In the genomic region with DNA sequence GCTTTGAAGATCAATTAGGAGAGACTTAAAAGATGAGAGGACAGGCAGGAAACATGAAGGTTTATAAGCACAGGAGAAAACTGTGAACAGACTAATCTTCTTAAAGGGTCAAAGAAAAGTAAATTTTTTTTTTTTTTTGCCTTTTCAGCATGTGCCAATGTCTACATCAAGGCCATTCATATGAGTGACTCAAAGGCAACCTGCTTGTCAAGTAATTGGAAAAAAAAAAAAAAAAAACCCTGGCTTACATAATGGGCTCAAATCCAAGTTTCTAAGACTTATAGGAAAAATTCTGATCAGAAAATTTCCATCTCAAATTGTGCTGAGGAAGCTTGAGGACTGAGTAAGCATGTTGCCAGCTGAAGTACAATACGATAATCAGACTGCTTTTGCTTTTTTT, we compare ENCODE assay signal across 27 cellular contexts. TPM values are rescaled to one million over a fixed set of nuclear protein-coding genes. Genes with fewer than 3 reads are reported as not detected.
"Had no signal": no experiment of that assay in that cellular context is flagged by ENCODE, and none has a peak within 500 bp of the region (broad histone marks: within the 10 kb centered on the region; RNA-seq: fewer than 3 reads in every experiment).

No MANE protein-coding gene starts in this region.

- H3K4me1 Mint-ChIP-seq: memory B cell; stimulated activated memory B cell treated with anti-CD40 and anti-IgM and Interleukin-4, amounts not matched to agents 10 μg/mL and 1 μg/mL and 100 μg/mL, for 72 hours had no signal

- H3K4me2 ChIP-seq: hepatocyte, smooth muscle cell had no signal

- H3K9me3 Mint-ChIP-seq: effector memory CD8-positive, alpha-beta T cell; memory B cell; natural killer cell; type B pancreatic cell had no signal

- ATAC-seq: effector memory CD8-positive, alpha-beta T cell; gastroesophageal sphincter; heart left ventricle; left lobe of liver; natural killer cell; psoas muscle; sciatic nerve; stimulated activated memory B cell treated with anti-CD40 and anti-IgM and Interleukin-4, amounts not matched to agents 10 μg/mL and 1 μg/mL and 100 μg/mL, for 72 hours; stimulated activated naive CD8-positive, alpha-beta T cell treated with anti-CD3 and anti-CD28 coated beads, Interleukin-15, Interleukin-2, amounts not matched to agents 100 U/mL and 50 U/mL, for 24 hours had no signal

- H3K27ac Mint-ChIP-seq: memory B cell; stimulated activated memory B cell treated with anti-CD40 and anti-IgM and Interleukin-4, amounts not matched to agents 10 μg/mL and 1 μg/mL and 100 μg/mL, for 72 hours; type B pancreatic cell had no signal

- DNase-seq: cortex of kidney; effector memory CD8-positive, alpha-beta T cell; foreskin fibroblast; heart left ventricle; kidney; natural killer cell; occipital lobe; ovary; posterior cingulate gyrus; psoas muscle; retina; stimulated activated CD4-positive, alpha-beta T cell treated with anti-CD3 and anti-CD28 coated beads, Interleukin-2, amount 100 ng/mL, for 24 hours; stimulated activated CD4-positive, alpha-beta T cell treated with anti-CD3 and anti-CD28 coated beads, Interleukin-4, amount 100 ng/mL, for 24 hours; stimulated activated naive CD8-positive, alpha-beta T cell treated with anti-CD3 and anti-CD28 coated beads, Interleukin-15, Interleukin-2, amounts not matched to agents 100 U/mL and 50 U/mL, for 24 hours; substantia nigra; testis; tibial artery had no signal

- H3K4me1 ChIP-seq: gastroesophageal sphincter, heart left ventricle, psoas muscle, testis had no signal

- H3K36me3 ChIP-seq: gastroesophageal sphincter, heart left ventricle, ovary, tibial artery had no signal

- H3K4me3 Mint-ChIP-seq: effector memory CD8-positive, alpha-beta T cell; memory B cell; natural killer cell; stimulated activated memory B cell treated with anti-CD40 and anti-IgM and Interleukin-4, amounts not matched to agents 10 μg/mL and 1 μg/mL and 100 μg/mL, for 72 hours; type B pancreatic cell had no signal

- H3K9me3 ChIP-seq: gastroesophageal sphincter, heart left ventricle, ovary, psoas muscle, testis, tibial artery had no signal

- H3K79me2 ChIP-seq: hepatocyte had no signal

- H3K36me3 Mint-ChIP-seq: memory B cell; natural killer cell; stimulated activated memory B cell treated with anti-CD40 and anti-IgM and Interleukin-4, amounts not matched to agents 10 μg/mL and 1 μg/mL and 100 μg/mL, for 72 hours; type B pancreatic cell had no signal

- H3K4me3 ChIP-seq: gastroesophageal sphincter, heart left ventricle, hepatocyte, lung, ovary, psoas muscle, smooth muscle cell, testis, tibial artery had no signal

- H3K27ac ChIP-seq: gastroesophageal sphincter, heart left ventricle, hepatocyte, ovary, psoas muscle, testis, tibial artery had no signal

- H2AFZ ChIP-seq: hepatocyte had no signal

- H3K27me3 Mint-ChIP-seq: effector memory CD8-positive, alpha-beta T cell; memory B cell; stimulated activated memory B cell treated with anti-CD40 and anti-IgM and Interleukin-4, amounts not matched to agents 10 μg/mL and 1 μg/mL and 100 μg/mL, for 72 hours; type B pancreatic cell had no signal

- H3K27me3 ChIP-seq: gastroesophageal sphincter, heart left ventricle, hepatocyte, ovary, testis, tibial artery had no signal

RNA-seq across cellular contexts. Expression of a gene that starts 15.9 kb away (rescaled TPM):
- total RNA-seq: dermis microvascular lymphatic vessel endothelial cell had no signal
